In the genomic region with DNA sequence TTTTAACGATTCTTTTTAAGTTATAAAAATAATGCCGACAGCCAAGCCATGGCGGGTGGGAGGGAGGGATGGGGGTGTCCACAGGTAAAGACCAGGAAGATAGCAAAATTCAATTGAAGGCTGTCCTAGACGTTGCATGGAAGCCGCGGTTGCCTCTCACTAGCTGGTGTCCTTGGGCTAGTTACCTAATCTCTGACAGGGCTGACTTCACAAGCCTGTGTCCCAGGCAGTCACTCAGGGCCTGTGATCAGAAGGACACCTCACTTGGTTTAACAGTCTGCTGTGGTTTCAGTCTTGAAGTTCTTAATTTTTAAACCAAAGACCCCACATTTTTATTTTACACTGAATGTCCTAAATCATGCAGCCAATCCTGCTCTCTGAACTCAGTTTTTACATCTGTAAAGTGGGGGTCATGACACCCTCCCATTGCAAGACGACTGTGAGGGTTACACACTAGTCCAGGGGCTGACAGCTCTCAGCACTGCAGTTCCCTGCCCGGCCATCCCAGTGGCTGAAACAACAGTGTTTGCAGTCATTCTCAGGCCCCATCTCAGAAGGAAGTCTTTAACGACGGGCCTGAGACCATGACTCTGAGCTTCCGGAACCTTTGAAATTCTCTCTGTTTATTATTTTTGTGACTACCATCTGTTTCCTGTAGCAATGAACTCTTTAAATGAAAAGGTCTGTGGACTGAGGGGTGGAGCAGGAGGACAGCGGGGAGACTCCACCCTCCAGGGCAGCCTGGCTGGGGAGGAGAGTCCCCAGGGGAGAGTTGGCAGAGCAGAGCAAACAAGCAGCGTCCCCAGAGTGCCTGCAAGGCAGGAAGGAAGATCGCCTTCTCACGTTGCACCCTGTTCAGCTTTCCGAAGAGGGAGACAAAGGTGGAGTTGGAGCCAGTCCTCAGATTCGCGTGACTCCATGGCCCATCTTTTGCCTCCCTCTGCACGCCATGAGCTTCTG, we compare ENCODE assay signal across 8 cellular contexts.
DNase-seq lines count a peak whose midpoint lies in the region; ATAC-seq and TF ChIP-seq lines count a peak whose summit lies in the region.

No MANE protein-coding gene starts in this region.

- no peaks in the 10 kb centered on the region for H3K27me3 ChIP-seq in left ventricle myocardium inferior (ENCODE audit: low read depth)
- H3K27me3 ChIP-seq in dorsolateral prefrontal cortex: no peaks in the 10 kb centered on the region

- ATAC-seq in HG02678 (IDR thresholded peaks at IDR 0.05; ENCODE audit: unreplicated experiment): peak; percentile 94
- ATAC-seq in activated CD4-positive, CD25-positive, alpha-beta regulatory T cell treated with anti-CD3 and anti-CD28 coated beads, Interleukin-2, amount 50 U/mL, for 24 hours: peak; percentile 72 to 77
- ATAC-seq in stimulated activated memory B cell treated with anti-CD40 and anti-IgM and Interleukin-4, amounts not matched to agents 10 μg/mL and 1 μg/mL and 100 μg/mL, for 72 hours: peak; percentile 99

- H3K9me3 ChIP-seq in left ventricle myocardium inferior (replicated peaks): peaks cover 3% of the 10 kb centered on the region

- no peaks in the 10 kb centered on the region for H3K9me3 Mint-ChIP-seq in stimulated activated memory B cell treated with anti-CD40 and anti-IgM and Interleukin-4, amounts not matched to agents 10 μg/mL and 1 μg/mL and 100 μg/mL, for 72 hours

- no peak overlapping the region for H3K4me3 ChIP-seq in AG09309 (ENCODE audit: control insufficient read depth, low read depth, low read length)
- H3K4me3 ChIP-seq in left ventricle myocardium inferior: no peak overlapping the region
- H3K4me3 ChIP-seq in dorsolateral prefrontal cortex: no peak overlapping the region

- no peaks in the 10 kb centered on the region for H3K36me3 ChIP-seq in left ventricle myocardium inferior

- peaks cover 25% of the 10 kb centered on the region for H3K4me1 Mint-ChIP-seq in stimulated activated memory B cell treated with anti-CD40 and anti-IgM and Interleukin-4, amounts not matched to agents 10 μg/mL and 1 μg/mL and 100 μg/mL, for 72 hours

- H3K27me3 Mint-ChIP-seq in stimulated activated memory B cell treated with anti-CD40 and anti-IgM and Interleukin-4, amounts not matched to agents 10 μg/mL and 1 μg/mL and 100 μg/mL, for 72 hours: no peaks in the 10 kb centered on the region

- H3K4me1 ChIP-seq in left ventricle myocardium inferior: peaks cover 20% of the 10 kb centered on the region

- peak; percentile 34 for DNase-seq in AG09309 (ENCODE audit: low read depth)
- peak; percentile 56 for DNase-seq in NCI-H1436 treated with DMSO at 0.1 percent for 48 hours (lab: John Stamatoyannopoulos, UW)
- peak; percentile 45 for DNase-seq in left ventricle myocardium inferior
- DNase-seq in dorsolateral prefrontal cortex: no peak

- H3K36me3 Mint-ChIP-seq in stimulated activated memory B cell treated with anti-CD40 and anti-IgM and Interleukin-4, amounts not matched to agents 10 μg/mL and 1 μg/mL and 100 μg/mL, for 72 hours: no peaks in the 10 kb centered on the region

- TF ChIP-seq POLR2A in GM15510 (IDR thresholded peaks at IDR 0.05; ENCODE audit: borderline replicate concordance, extremely low read depth, insufficient read length): peak; percentile 14

- TF ChIP-seq CTCF in AG09309 (IDR thresholded peaks at IDR 0.05; ENCODE audit: control insufficient read depth, insufficient read depth, low read depth, low read length, missing control alignments) (no peak), left ventricle myocardium inferior (IDR thresholded peaks at IDR 0.05; ENCODE audit: borderline replicate concordance) (peak; percentile 29), dorsolateral prefrontal cortex (IDR thresholded peaks at IDR 0.05 in 54 of 56, conservative IDR thresholded peaks at IDR 0.05 in 2 of 56; ENCODE audit: low read depth in 1 of 56, partially characterized antibody in 56 of 56) (no peak)

- H3K4me3 Mint-ChIP-seq in stimulated activated memory B cell treated with anti-CD40 and anti-IgM and Interleukin-4, amounts not matched to agents 10 μg/mL and 1 μg/mL and 100 μg/mL, for 72 hours: peak overlapping the region; percentile 54

- intact Hi-C loops in left ventricle myocardium inferior (cut with micrococcal nuclease) (no loop called here), dorsolateral prefrontal cortex (cut with DNase I) (no loop called here)

- H3K27ac ChIP-seq in left ventricle myocardium inferior (replicated peaks) (peak overlapping the region; percentile 68), dorsolateral prefrontal cortex (peak overlapping the region in 4 of 59 donors; percentile 15 to 31 (median 21))

- peak overlapping the region; percentile 71 for H3K27ac Mint-ChIP-seq in stimulated activated memory B cell treated with anti-CD40 and anti-IgM and Interleukin-4, amounts not matched to agents 10 μg/mL and 1 μg/mL and 100 μg/mL, for 72 hours

Comparison
In these comparisons a context has a peak if more than half of its experiments do, and no peak if none do; other contexts are left out.
1. DNase-seq: peak in AG09309 (single experiment), NCI-H1436 treated with DMSO at 0.1 percent for 48 hours (single experiment) and left ventricle myocardium inferior (single experiment); none in dorsolateral prefrontal cortex (0 of 10).
2. Peak in every context shown above with its lines, with median percentiles within 50 percentile points of each other: ATAC-seq.